8 cellular contexts compared by ENCODE assay signal in genomic region chr3:130746296-130747039, GRCh38.
A peak's percentile ranks its signal among the peaks of the same experiment; 100 is the strongest.
DNase-seq lines count a peak whose midpoint lies in the region; ATAC-seq lines count a peak whose summit lies in the region.

PIK3R4 (minus strand) TSS chr3:130746829; CDS start chr3:130745218, 1,611 bp downstream.

- peaks cover 5 to 35% (median 29%) of the 10 kb centered on the region in 11 experiments; a peak in 20 of 22 replicates for H3K36me3 ChIP-seq in BLaER1 treated with 17β-estradiol and CSF1 and Interleukin-3, amounts not matched to agents 10 nM and 100 nM

- H3K27me3 ChIP-seq in BLaER1 treated with 17β-estradiol and CSF1 and Interleukin-3, amounts not matched to agents 10 nM and 100 nM: no peaks in the 10 kb centered on the region

- peak within 1 kb of the TSS; percentile 83 to 94 (median 92) for H3K9ac ChIP-seq in BLaER1 treated with 17β-estradiol and CSF1 and Interleukin-3, amounts not matched to agents 10 nM and 100 nM

- peaks cover 43 to 50% (median 46%) of the 10 kb centered on the region in 10 experiments for H3K4me1 ChIP-seq in BLaER1 treated with 17β-estradiol and CSF1 and Interleukin-3, amounts not matched to agents 10 nM and 100 nM

- H3K27ac ChIP-seq in BLaER1 treated with 17β-estradiol and CSF1 and Interleukin-3, amounts not matched to agents 10 nM and 100 nM: peak within 1 kb of the TSS; percentile 79 to 93 (median 87)

- ATAC-seq in GM19351 (IDR thresholded peaks at IDR 0.05; ENCODE audit: unreplicated experiment): peak; percentile 89
- ATAC-seq in HG03521 (IDR thresholded peaks at IDR 0.05; ENCODE audit: unreplicated experiment): peak; percentile 84

- DNase-seq in NCI-H748 (lab: John Stamatoyannopoulos, UW; ENCODE audit: unreplicated experiment) (peak; percentile 97), dedifferentiated amniotic fluid mesenchymal stem cell (ENCODE audit: extremely low spot score) (peak; percentile 99), left kidney (ENCODE audit: low read depth, low spot score) (peak; percentile 100)
- peak; percentile 90 for DNase-seq in activated CD4-positive, alpha-beta T cell treated with anti-CD3 and anti-CD28 coated beads, Interleukin-2, amount 50 U/mL, for 1 hour
- DNase-seq in stimulated activated CD4-positive, alpha-beta T cell treated with anti-CD3 and anti-CD28 coated beads, Interleukin-2, amount 100 ng/mL, for 24 hours: peak; percentile 91 to 96

- peaks cover 0 to 30% (median 4%) of the 10 kb centered on the region in 11 experiments; a peak in 7 of 22 replicates for H4K20me1 ChIP-seq in BLaER1 treated with 17β-estradiol and CSF1 and Interleukin-3, amounts not matched to agents 10 nM and 100 nM

- no peaks in the 10 kb centered on the region for H3K9me3 ChIP-seq in BLaER1 treated with 17β-estradiol and CSF1 and Interleukin-3, amounts not matched to agents 10 nM and 100 nM (replicated peaks in 1 of 11)

- H3K4me2 ChIP-seq in BLaER1 treated with 17β-estradiol and CSF1 and Interleukin-3, amounts not matched to agents 10 nM and 100 nM: peak within 1 kb of the TSS; percentile 81 to 99 (median 89)

- peak within 1 kb of the TSS; percentile 83 to 98 (median 93) for H3K4me3 ChIP-seq in BLaER1 treated with 17β-estradiol and CSF1 and Interleukin-3, amounts not matched to agents 10 nM and 100 nM

Comparison
In these comparisons a context has a peak if more than half of its experiments do, and no peak if none do; other contexts are left out.
1. Peak in every context shown above with its lines: DNase-seq, ATAC-seq, H3K4me3 ChIP-seq and H3K27ac ChIP-seq.